Comparison of ENCODE assay signal across 8 cellular contexts in the genomic region with DNA sequence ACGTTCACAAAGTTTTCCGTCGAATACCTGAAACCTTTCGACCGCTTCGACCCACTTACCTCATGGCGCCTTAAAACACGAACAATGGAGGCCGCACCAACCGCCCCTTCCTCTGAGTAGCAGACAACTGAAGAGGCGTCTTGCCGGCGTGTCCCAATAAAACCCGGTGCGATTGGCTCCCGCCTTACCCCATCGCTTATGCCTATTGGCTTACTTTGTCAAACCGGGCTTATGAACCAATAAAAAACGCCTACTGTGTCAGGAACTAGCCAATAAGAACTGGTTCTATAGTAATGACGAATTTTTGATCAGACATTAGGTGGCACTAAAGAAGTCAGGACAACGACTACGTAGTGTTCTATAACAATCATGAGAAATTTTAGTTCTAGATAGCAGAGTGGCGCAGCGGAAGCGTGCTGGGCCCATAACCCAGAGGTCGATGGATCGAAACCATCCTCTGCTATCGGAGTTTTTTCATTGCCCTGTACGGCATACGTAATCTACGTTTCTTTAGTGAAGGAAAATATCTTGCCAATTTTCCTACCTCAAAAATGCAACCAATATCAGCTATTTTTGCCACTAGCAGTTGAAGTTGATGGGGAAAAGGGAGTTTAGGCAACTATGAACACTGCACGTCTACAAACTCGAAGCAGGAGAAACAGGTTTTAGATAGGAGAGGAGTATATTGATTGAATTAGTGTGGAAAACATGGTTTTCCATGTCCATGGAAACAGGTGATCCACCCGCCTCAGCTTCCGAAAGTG. TPM values are rescaled to one million over a fixed set of nuclear protein-coding genes. Genes with fewer than 3 reads are reported as not detected.
DNase-seq lines count a peak whose midpoint lies in the region; ATAC-seq and TF ChIP-seq lines count a peak whose summit lies in the region.

Gene ILF2, minus strand, starts transcription at position 135 of the 764 bp plus-strand sequence. Its CDS starts 71 bp downstream, at position 64.

- H3K4me3 ChIP-seq in esophagus squamous epithelium, result peak within 1 kb of the TSS; percentile 65 to 87 (median 78)

- peak; percentile 92 for ATAC-seq in GM21723 (IDR thresholded peaks at IDR 0.05; ENCODE audit: unreplicated experiment)
- ATAC-seq in activated T-cell treated with anti-CD3 and anti-CD28 coated beads, Interleukin-2, amount 50 U/mL, for 4 hours, result peak; percentile 91 to 93

- no peaks in the 10 kb centered on the region for H3K27me3 ChIP-seq in esophagus squamous epithelium

- no peaks in the 10 kb centered on the region for H3K9me3 Mint-ChIP-seq in activated T-cell treated with anti-CD3 and anti-CD28 coated beads, Interleukin-2, amount 50 U/mL, for 4 hours

- WGBS in esophagus squamous epithelium, 2 donors, result 0% methylated on average over 34 to 35 of the region's 35 CpGs

- TF ChIP-seq POLR2A in esophagus squamous epithelium (IDR thresholded peaks at IDR 0.05), result peak in 3 of 4 donors; percentile 91 to 99 (median 94)

- peaks cover 19 to 36% (median 28%) of the 10 kb centered on the region in 3 donors for H3K36me3 ChIP-seq in esophagus squamous epithelium

- no peak within 1 kb of the TSS for H3K4me3 Mint-ChIP-seq in activated T-cell treated with anti-CD3 and anti-CD28 coated beads, Interleukin-2, amount 50 U/mL, for 4 hours

- intact Hi-C loops in esophagus squamous epithelium (cut with DNase I), result loop anchor here (10.0 kb wide), 1 partner anchor 314 kb away; the partner anchor contains the start of gene RAB13

- H3K27me3 Mint-ChIP-seq in activated T-cell treated with anti-CD3 and anti-CD28 coated beads, Interleukin-2, amount 50 U/mL, for 4 hours (ENCODE audit: low read depth), result no peaks in the 10 kb centered on the region

- H3K4me1 ChIP-seq in esophagus squamous epithelium, result peaks cover 9 to 37% (median 12%) of the 10 kb centered on the region in 3 donors

- peak in 1 of 6 experiments; percentile 24 for TF ChIP-seq CTCF in esophagus squamous epithelium (IDR thresholded peaks at IDR 0.05)

- DNase-seq in DMS79 treated with DMSO at 0.1 percent for 48 hours (lab: John Stamatoyannopoulos, UW), result peak; percentile 99
- peak; percentile 97 for DNase-seq in KG1 (lab: John Stamatoyannopoulos, UW)
- DNase-seq in activated T-cell treated with anti-CD3 and anti-CD28 coated beads, Interleukin-2, amount 50 U/mL, for 4 hours, result peak; percentile 98
- peak; percentile 87 for DNase-seq in esophagus squamous epithelium (lab: John Stamatoyannopoulos, UW)
- DNase-seq in myocyte (ENCODE audit: low read depth), result peak; percentile 99
- peak; percentile 87 to 96 for DNase-seq in stimulated activated CD8-positive, alpha-beta memory T cell treated with anti-CD3 and anti-CD28 coated beads, Interleukin-7, amount 100 ng/mL, for 48 hours (ENCODE audit: extremely low read depth in 1 of 2, low read depth in 1 of 2)

- H3K9me3 ChIP-seq in esophagus squamous epithelium, result no peaks in the 10 kb centered on the region

- H3K4me1 Mint-ChIP-seq in activated T-cell treated with anti-CD3 and anti-CD28 coated beads, Interleukin-2, amount 50 U/mL, for 4 hours (ENCODE audit: low read depth), result peaks cover 22% of the 10 kb centered on the region

- peaks cover 30% of the 10 kb centered on the region for H3K36me3 Mint-ChIP-seq in activated T-cell treated with anti-CD3 and anti-CD28 coated beads, Interleukin-2, amount 50 U/mL, for 4 hours (ENCODE audit: insufficient read depth)

- H3K27ac ChIP-seq in esophagus squamous epithelium, result peak within 1 kb of the TSS; percentile 86 to 93 (median 92)

TF ChIP-seq in PFSK-1, 5 proteins besides CTCF, POLR2A, EP300 and RAD21:
- TF ChIP-seq SIN3A (IDR thresholded peaks at IDR 0.05; ENCODE audit: borderline replicate concordance, insufficient read depth, low read length) (no peak; the same call in 1 of the 2 replicates), POLR2AphosphoS5 (IDR thresholded peaks at IDR 0.05; ENCODE audit: low read depth, low read length) (peak; percentile 96), FOXP2 (optimal IDR thresholded peaks at IDR 0.05; ENCODE audit: borderline replicate concordance, extremely low read depth, extremely low read length, insufficient read depth) (no peak), TAF1 (IDR thresholded peaks at IDR 0.05; ENCODE audit: borderline replicate concordance, insufficient read depth, low read length) (peak; percentile 97; the same call in 1 of the 2 replicates)
- TF ChIP-seq, protein P1, sequence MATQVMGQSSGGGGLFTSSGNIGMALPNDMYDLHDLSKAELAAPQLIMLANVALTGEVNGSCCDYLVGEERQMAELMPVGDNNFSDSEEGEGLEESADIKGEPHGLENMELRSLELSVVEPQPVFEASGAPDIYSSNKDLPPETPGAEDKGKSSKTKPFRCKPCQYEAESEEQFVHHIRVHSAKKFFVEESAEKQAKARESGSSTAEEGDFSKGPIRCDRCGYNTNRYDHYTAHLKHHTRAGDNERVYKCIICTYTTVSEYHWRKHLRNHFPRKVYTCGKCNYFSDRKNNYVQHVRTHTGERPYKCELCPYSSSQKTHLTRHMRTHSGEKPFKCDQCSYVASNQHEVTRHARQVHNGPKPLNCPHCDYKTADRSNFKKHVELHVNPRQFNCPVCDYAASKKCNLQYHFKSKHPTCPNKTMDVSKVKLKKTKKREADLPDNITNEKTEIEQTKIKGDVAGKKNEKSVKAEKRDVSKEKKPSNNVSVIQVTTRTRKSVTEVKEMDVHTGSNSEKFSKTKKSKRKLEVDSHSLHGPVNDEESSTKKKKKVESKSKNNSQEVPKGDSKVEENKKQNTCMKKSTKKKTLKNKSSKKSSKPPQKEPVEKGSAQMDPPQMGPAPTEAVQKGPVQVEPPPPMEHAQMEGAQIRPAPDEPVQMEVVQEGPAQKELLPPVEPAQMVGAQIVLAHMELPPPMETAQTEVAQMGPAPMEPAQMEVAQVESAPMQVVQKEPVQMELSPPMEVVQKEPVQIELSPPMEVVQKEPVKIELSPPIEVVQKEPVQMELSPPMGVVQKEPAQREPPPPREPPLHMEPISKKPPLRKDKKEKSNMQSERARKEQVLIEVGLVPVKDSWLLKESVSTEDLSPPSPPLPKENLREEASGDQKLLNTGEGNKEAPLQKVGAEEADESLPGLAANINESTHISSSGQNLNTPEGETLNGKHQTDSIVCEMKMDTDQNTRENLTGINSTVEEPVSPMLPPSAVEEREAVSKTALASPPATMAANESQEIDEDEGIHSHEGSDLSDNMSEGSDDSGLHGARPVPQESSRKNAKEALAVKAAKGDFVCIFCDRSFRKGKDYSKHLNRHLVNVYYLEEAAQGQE (IDR thresholded peaks at IDR 0.05; ENCODE audit: insufficient read depth in 1 of 2, low read depth in 2 of 2, low read length in 2 of 2), result 0 out of 4 replicates have a peak, but pooled peaks of 1 of the 2 experiments have one; percentile 4

RNA-seq across cellular contexts. Expression of gene ILF2, which starts in this region (rescaled TPM):
- 161 TPM for polyA plus RNA-seq in PFSK-1 (2012; ENCODE audit: insufficient read length, low read depth)
- total RNA-seq in activated T-cell treated with anti-CD3 and anti-CD28 coated beads, Interleukin-2, amount 50 U/mL, for 4 hours, result 100 to 1,000 TPM; 525 to 559 (median 531) TPM
- total RNA-seq in esophagus squamous epithelium, result 100 to 1,000 TPM in 3 of 4 donors, 10 to 100 TPM in 1; 78.0 to 166 (median 130) TPM
- 180 and 189 TPM in 2 replicates for total RNA-seq in myocyte
- 167 TPM for polyA plus RNA-seq in myocyte (2012)

Comparison
In these comparisons a context has a peak if more than half of its experiments do, and no peak if none do; other contexts are left out.
1. Peak in every context shown above with its lines: DNase-seq, ATAC-seq, H3K4me3 ChIP-seq and H3K27ac ChIP-seq.